15 cellular contexts compared by ENCODE assay signal in genomic region chr15:57313134-57313483, GRCh38.
DNase-seq lines count a peak whose midpoint lies in the region; ATAC-seq and TF ChIP-seq lines count a peak whose summit lies in the region.
"Had no signal": no experiment of that assay in that cellular context is flagged by ENCODE, and none has a peak within 500 bp of the region (broad histone marks: within the 10 kb centered on the region; RNA-seq: fewer than 3 reads in every experiment).

No MANE protein-coding gene starts in this region.

- CTCF ChIA-PET in IMR-90 (lab: Yijun Ruan, JAX): no interaction called here

- H2AK5ac ChIP-seq in IMR-90 (ENCODE audit: low read depth, low read length): no peak overlapping the region

- H2AFZ ChIP-seq in IMR-90 (replicated peaks; ENCODE audit: low read length, poor library complexity): no peak overlapping the region

- H3K9me3 Mint-ChIP-seq in brain: no peaks in the 10 kb centered on the region
- H3K9me3 Mint-ChIP-seq: HFFc6 had no signal

- H4K20me1 ChIP-seq in IMR-90 (ENCODE audit: insufficient read depth, low read length): no peaks in the 10 kb centered on the region
- H4K20me1 ChIP-seq: BLaER1 treated with 17β-estradiol and CSF1 and Interleukin-3, amounts not matched to agents 10 nM and 100 nM had no signal

- no peak overlapping the region for H2BK120ac ChIP-seq in IMR-90 (ENCODE audit: low read depth, low read length)

- no peaks in the 10 kb centered on the region for H3K27me3 ChIP-seq in IMR-90 (ENCODE audit: control insufficient read depth, insufficient read depth, low read length)
- H3K27me3 ChIP-seq in mucosa of rectum (ENCODE audit: control insufficient read depth in 2 of 2, insufficient read depth in 2 of 2, low read length in 2 of 2): no peaks in the 10 kb centered on the region
- no peaks in the 10 kb centered on the region for H3K27me3 ChIP-seq in spleen (replicated peaks in 1 of 7)
- H3K27me3 ChIP-seq in effector memory CD4-positive, alpha-beta T cell (replicated peaks; ENCODE audit: control insufficient read depth, insufficient read depth, low read length, poor library complexity, severe bottlenecking): no peaks in the 10 kb centered on the region
- H3K27me3 ChIP-seq: BLaER1 treated with 17β-estradiol and CSF1 and Interleukin-3, amounts not matched to agents 10 nM and 100 nM had no signal

- no peak overlapping the region for H4K91ac ChIP-seq in IMR-90 (ENCODE audit: insufficient read depth, low read depth, low read length)

- no peak overlapping the region for H4K5ac ChIP-seq in IMR-90 (ENCODE audit: low read depth, low read length)

- H3K79me1 ChIP-seq in IMR-90 (ENCODE audit: low read depth in 1 of 2, low read length in 2 of 2): no peaks in the 10 kb centered on the region

- H3K27ac ChIP-seq in IMR-90 (ENCODE audit: insufficient read depth, low read length): no peak overlapping the region
- H3K27ac ChIP-seq in mucosa of rectum (ENCODE audit: low read depth in 2 of 2, low read length in 2 of 2): peak overlapping the region; percentile 90 to 91
- H3K27ac ChIP-seq in spleen: no peak overlapping the region
- H3K27ac ChIP-seq in effector memory CD4-positive, alpha-beta T cell (ENCODE audit: insufficient read depth, low read length, poor library complexity, severe bottlenecking): no peak overlapping the region
- H3K27ac ChIP-seq: BLaER1 treated with 17β-estradiol and CSF1 and Interleukin-3, amounts not matched to agents 10 nM and 100 nM had no signal

- DNase-seq in IMR-90: no peak
- DNase-seq in spleen: peak; percentile 22
- no peak for DNase-seq in effector memory CD4-positive, alpha-beta T cell
- DNase-seq in OCI-M2 (lab: John Stamatoyannopoulos, UW; ENCODE audit: unreplicated experiment): no peak
- DNase-seq: DMS 273 treated with DMSO at 0.1 percent for 48 hours, HFFc6, Karpas-422, MM.1S, NCI-H1105, NCI-H1694 treated with DMSO at 0.1 percent for 48 hours, SHP77 had no signal

- H3K4me2 ChIP-seq in IMR-90 (ENCODE audit: low read depth, low read length): no peak overlapping the region
- H3K4me2 ChIP-seq: BLaER1 treated with 17β-estradiol and CSF1 and Interleukin-3, amounts not matched to agents 10 nM and 100 nM had no signal

- H3K4ac ChIP-seq in IMR-90 (ENCODE audit: low read depth, low read length): no peak overlapping the region

- H2AK9ac ChIP-seq in IMR-90 (replicated peaks; ENCODE audit: low read depth, low read length, poor library complexity): peak overlapping the region; percentile 55

- H3K56ac ChIP-seq in IMR-90 (ENCODE audit: extremely low read depth, insufficient read depth, low read length): no peak overlapping the region

- H3K36me3 ChIP-seq in IMR-90 (ENCODE audit: control insufficient read depth, insufficient read depth, low read length) (no peaks in the 10 kb centered on the region), mucosa of rectum (ENCODE audit: control insufficient read depth in 2 of 2, insufficient read depth in 2 of 2, low read length in 2 of 2) (no peaks in the 10 kb centered on the region), spleen (peaks cover 0 to 7% (median 0%) of the 10 kb centered on the region in 6 donors)
- H3K36me3 ChIP-seq in effector memory CD4-positive, alpha-beta T cell (ENCODE audit: control insufficient read depth, insufficient read depth, low read length): no peaks in the 10 kb centered on the region
- H3K36me3 ChIP-seq: BLaER1 treated with 17β-estradiol and CSF1 and Interleukin-3, amounts not matched to agents 10 nM and 100 nM had no signal

- no peaks in the 10 kb centered on the region for H3K36me3 Mint-ChIP-seq in brain

- TF ChIP-seq RAD21 in IMR-90 (IDR thresholded peaks at IDR 0.05; ENCODE audit: low read length): no peak

- H2BK20ac ChIP-seq in IMR-90 (ENCODE audit: low read depth, low read length): no peak overlapping the region

- TF ChIP-seq POLR2A in IMR-90 (IDR thresholded peaks at IDR 0.05; ENCODE audit: low read depth, low read length) (no peak), spleen (IDR thresholded peaks at IDR 0.05) (no peak)

- 57% methylated on average over 1 of the region's 7 CpGs; no CpG with 5 or more reads in 1 of the 2 experiments for WGBS in IMR-90 (ENCODE audit: extremely low coverage in 2 of 2, insufficient read length in 1 of 2), 2 experiments
- 70 to 75% (median 73%) methylated on average over 7 of the region's 7 CpGs for WGBS in spleen, 5 donors

- peaks cover 9% of the 10 kb centered on the region for H3K27me3 Mint-ChIP-seq in brain

- no peak overlapping the region for H3K4me3 Mint-ChIP-seq in brain
- H3K4me3 Mint-ChIP-seq: HFFc6 had no signal

- POLR2A ChIA-PET in IMR-90 (lab: Charles Lee; ENCODE audit: unreplicated experiment): no interaction called here

- no peak overlapping the region for H3K9ac ChIP-seq in IMR-90 (ENCODE audit: low read depth, low read length)
- H3K9ac ChIP-seq in mucosa of rectum (ENCODE audit: low read depth in 1 of 2, low read length in 2 of 2): peak overlapping the region in 1 of 2 donors; percentile 57
- H3K9ac ChIP-seq: BLaER1 treated with 17β-estradiol and CSF1 and Interleukin-3, amounts not matched to agents 10 nM and 100 nM had no signal

- no peaks in the 10 kb centered on the region for H3K9me3 ChIP-seq in IMR-90 (ENCODE audit: control insufficient read depth, insufficient read depth, low read length)
- no peaks in the 10 kb centered on the region for H3K9me3 ChIP-seq in mucosa of rectum (ENCODE audit: control insufficient read depth in 2 of 2, low read length in 2 of 2)
- H3K9me3 ChIP-seq in spleen: no peaks in the 10 kb centered on the region
- no peaks in the 10 kb centered on the region for H3K9me3 ChIP-seq in effector memory CD4-positive, alpha-beta T cell (ENCODE audit: control insufficient read depth, low read length)

- ATAC-seq in IMR-90 (ENCODE audit: low read depth) (no peak), GM19467 (IDR thresholded peaks at IDR 0.05; ENCODE audit: unreplicated experiment) (no peak)

- dilution Hi-C loops in IMR-90 (cut with HindIII; ENCODE audit: low sequenced_read_pairs, unreplicated experiment): no loop called here

- H3K4me1 ChIP-seq in IMR-90 (ENCODE audit: control insufficient read depth, insufficient read depth, low read length) (no peaks in the 10 kb centered on the region), mucosa of rectum (ENCODE audit: control insufficient read depth in 2 of 2, insufficient read depth in 2 of 2, low read length in 2 of 2) (peaks cover 20 to 35% of the 10 kb centered on the region in 2 donors), spleen (no peaks in the 10 kb centered on the region)
- no peaks in the 10 kb centered on the region for H3K4me1 ChIP-seq in effector memory CD4-positive, alpha-beta T cell (ENCODE audit: control insufficient read depth, insufficient read depth, low read length, poor library complexity, severe bottlenecking)
- H3K4me1 ChIP-seq: BLaER1 treated with 17β-estradiol and CSF1 and Interleukin-3, amounts not matched to agents 10 nM and 100 nM had no signal

- H3K4me3 ChIP-seq in IMR-90 (ENCODE audit: insufficient read depth, low read depth, low read length): no peak overlapping the region
- H3K4me3 ChIP-seq in mucosa of rectum (ENCODE audit: low read length in 2 of 2): peak overlapping the region in 1 of 2 donors; percentile 16
- no peak overlapping the region for H3K4me3 ChIP-seq in spleen
- no peak overlapping the region for H3K4me3 ChIP-seq in effector memory CD4-positive, alpha-beta T cell (ENCODE audit: insufficient read depth, low read depth, low read length, poor library complexity, severe bottlenecking)
- H3K4me3 ChIP-seq: BLaER1 treated with 17β-estradiol and CSF1 and Interleukin-3, amounts not matched to agents 10 nM and 100 nM had no signal

- no peak overlapping the region for H3K14ac ChIP-seq in IMR-90 (replicated peaks; ENCODE audit: low read depth, low read length)

- intact Hi-C loops in IMR-90 (cut with micrococcal nuclease): no loop called here
- intact Hi-C loops in spleen (cut with DNase I; ENCODE audit: low total_unique reads): no loop called here

- H3K18ac ChIP-seq in IMR-90 (ENCODE audit: low read depth, low read length): no peak overlapping the region

- no peak for TF ChIP-seq CTCF in IMR-90 (conservative IDR thresholded peaks at IDR 0.05; ENCODE audit: low read depth, low read length)
- TF ChIP-seq CTCF in brain (conservative IDR thresholded peaks at IDR 0.05): no peak
- no peak for TF ChIP-seq CTCF in spleen (IDR thresholded peaks at IDR 0.05 in 8 of 11, conservative IDR thresholded peaks at IDR 0.05 in 3 of 11)

- no TSS peak for BruUV-seq in IMR-90 (replicated peaks; lab: Mats Ljungman, UMichigan)

- H2BK15ac ChIP-seq in IMR-90 (ENCODE audit: low read depth, low read length): no peak overlapping the region

- H3K4me1 Mint-ChIP-seq in brain: peaks cover 14% of the 10 kb centered on the region

- in situ Hi-C loops in IMR-90 (cut with MboI; ENCODE audit: low sequenced_read_pairs): no loop called here

- H3K9me1 ChIP-seq in IMR-90 (ENCODE audit: insufficient read depth, low read length): no peaks in the 10 kb centered on the region

- H4K8ac ChIP-seq in IMR-90 (ENCODE audit: low read depth in 2 of 2, low read length in 2 of 2): no peak overlapping the region

- no peak overlapping the region; the same call in 1 of the 2 replicates for H3K23ac ChIP-seq in IMR-90 (ENCODE audit: low read depth, low read length)

- peak overlapping the region in 3 of 5 experiments; percentile 30 to 81 (median 69) for H3K27ac Mint-ChIP-seq in brain
- H3K27ac Mint-ChIP-seq: HFFc6 had no signal

- H2BK5ac ChIP-seq in IMR-90 (ENCODE audit: low read depth, low read length, poor library complexity, severe bottlenecking): no peak overlapping the region

TF ChIP-seq in IMR-90, 13 proteins besides CTCF, POLR2A, EP300 and RAD21 (continues in another document):
- TF ChIP-seq RCOR1 (IDR thresholded peaks at IDR 0.05; ENCODE audit: insufficient replicate concordance, low read length) (no peak), NFE2L2 (IDR thresholded peaks at IDR 0.05; ENCODE audit: low read depth, low read length) (no peak), BHLHE40 (IDR thresholded peaks at IDR 0.05; ENCODE audit: low read depth, low read length) (no peak), CHD1 (IDR thresholded peaks at IDR 0.05; ENCODE audit: low read depth, low read length) (no peak), RFX5 (IDR thresholded peaks at IDR 0.05; ENCODE audit: low read depth, low read length) (no peak), SMC3 (IDR thresholded peaks at IDR 0.05; ENCODE audit: low read depth, low read length) (no peak), MAZ (IDR thresholded peaks at IDR 0.05; ENCODE audit: borderline replicate concordance, low read depth, low read length) (no peak), FOS (IDR thresholded peaks at IDR 0.05; ENCODE audit: low read depth, low read length) (no peak)
- TF ChIP-seq, protein P1, sequence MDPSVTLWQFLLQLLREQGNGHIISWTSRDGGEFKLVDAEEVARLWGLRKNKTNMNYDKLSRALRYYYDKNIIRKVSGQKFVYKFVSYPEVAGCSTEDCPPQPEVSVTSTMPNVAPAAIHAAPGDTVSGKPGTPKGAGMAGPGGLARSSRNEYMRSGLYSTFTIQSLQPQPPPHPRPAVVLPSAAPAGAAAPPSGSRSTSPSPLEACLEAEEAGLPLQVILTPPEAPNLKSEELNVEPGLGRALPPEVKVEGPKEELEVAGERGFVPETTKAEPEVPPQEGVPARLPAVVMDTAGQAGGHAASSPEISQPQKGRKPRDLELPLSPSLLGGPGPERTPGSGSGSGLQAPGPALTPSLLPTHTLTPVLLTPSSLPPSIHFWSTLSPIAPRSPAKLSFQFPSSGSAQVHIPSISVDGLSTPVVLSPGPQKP (IDR thresholded peaks at IDR 0.05; ENCODE audit: borderline replicate concordance, low read depth, low read length): no peak

Comparison
In these comparisons a context has a peak if more than half of its experiments do, and no peak if none do; other contexts are left out.
1. H3K27ac ChIP-seq: peak in mucosa of rectum (2 of 2); none in IMR-90 (single experiment), spleen (0 of 8) and effector memory CD4-positive, alpha-beta T cell (single experiment).